In the genomic region with DNA sequence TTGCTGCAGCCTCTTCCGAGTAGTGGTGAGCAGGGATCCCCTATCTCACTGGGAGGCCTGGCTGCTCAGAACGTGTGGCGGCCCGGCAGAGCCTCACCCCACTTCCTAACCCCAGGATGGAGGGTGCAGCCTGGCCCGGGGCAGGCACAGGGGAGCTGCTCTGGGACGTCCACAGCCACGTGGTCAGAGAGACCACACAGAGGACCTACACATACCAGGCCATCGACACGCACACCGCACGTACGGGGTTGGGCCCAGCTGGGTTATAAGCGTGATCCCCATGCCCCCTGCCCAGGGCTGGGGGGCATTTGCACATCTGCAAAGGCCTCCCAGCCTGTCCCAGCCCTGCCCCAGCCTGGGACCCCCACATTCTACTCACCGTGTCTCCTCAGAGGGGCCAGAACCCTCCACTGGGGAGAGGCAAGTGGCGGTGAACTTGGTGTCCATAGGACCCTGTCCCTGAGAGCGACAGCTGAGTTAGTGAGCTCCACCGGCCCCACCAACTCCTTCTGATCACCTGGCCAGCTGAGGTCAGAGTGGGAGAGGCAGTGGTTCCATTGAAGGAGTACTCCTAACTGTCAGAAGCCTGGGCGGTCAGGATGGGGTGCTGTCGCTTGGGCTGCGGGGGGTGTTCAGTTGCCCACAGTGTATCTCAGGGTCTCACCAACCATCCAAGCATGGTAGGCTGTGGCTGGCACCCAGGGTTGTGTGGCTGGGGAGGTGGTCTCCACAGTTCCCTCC, we compare ENCODE assay signal across 18 cellular contexts. TPM values are rescaled to one million over a fixed set of nuclear protein-coding genes. Genes with fewer than 3 reads are reported as not detected.
"Had no signal": no experiment of that assay in that cellular context is flagged by ENCODE, and none has a peak within 500 bp of the region (broad histone marks: within the 10 kb centered on the region; RNA-seq: fewer than 3 reads in every experiment).

No MANE protein-coding gene starts in this region.

- H3K27ac ChIP-seq: colonic mucosa, thoracic aorta had no signal

- H3K27ac Mint-ChIP-seq: activated B cell treated with CpG ODN at 0.5 μM for 24 hours; activated CD4-positive, alpha-beta T cell treated with anti-CD3 and anti-CD28 coated beads, Interleukin-2, amount 10 ng/mL, durations not matched to agents 7 days and 5 days; activated naive CD8-positive, alpha-beta T cell; naive B cell; progenitor cell of endocrine pancreas; stimulated activated naive CD8-positive, alpha-beta T cell treated with anti-CD3 and anti-CD28 coated beads, Interleukin-15, Interleukin-2, amounts not matched to agents 100 ng/mL and 50 ng/mL, for 24 hours; T-helper 1 cell treated with Interleukin-12 subunit alpha and Interleukin-12 subunit beta and Interleukin-4 antibody, amounts not matched to agents 30 μg/mL and 1 μg/mL, for 36 hours had no signal

- FAIRE-seq: bronchial epithelial cell, frontal cortex, keratinocyte had no signal

- H3K36me3 Mint-ChIP-seq: activated naive CD8-positive, alpha-beta T cell; naive B cell had no signal

- DNase-seq: activated B cell treated with CpG ODN at 0.5 μM for 24 hours; activated CD4-positive, alpha-beta T cell treated with anti-CD3 and anti-CD28 coated beads, Interleukin-2, amount 10 ng/mL, durations not matched to agents 7 days and 5 days; activated T-cell treated with anti-CD3 and anti-CD28 coated beads for 4 hours; anterior cingulate cortex; colonic mucosa; effector CD8-positive, alpha-beta T cell; naive B cell; stimulated activated CD4-positive, alpha-beta T cell treated with anti-CD3 and anti-CD28 coated beads, Interleukin-4, amount 100 ng/mL, for 1 hour; stimulated activated CD8-positive, alpha-beta memory T cell treated with anti-CD3 and anti-CD28 coated beads, Interleukin-4, amount 100 ng/mL, for 48 hours had no signal

- H3K9me3 Mint-ChIP-seq: activated B cell treated with CpG ODN at 0.5 μM for 24 hours; activated CD4-positive, alpha-beta T cell treated with anti-CD3 and anti-CD28 coated beads, Interleukin-2, amount 10 ng/mL, durations not matched to agents 7 days and 5 days; naive B cell; stimulated activated naive CD8-positive, alpha-beta T cell treated with anti-CD3 and anti-CD28 coated beads, Interleukin-15, Interleukin-2, amounts not matched to agents 100 ng/mL and 50 ng/mL, for 24 hours; T-helper 1 cell treated with Interleukin-12 subunit alpha and Interleukin-12 subunit beta and Interleukin-4 antibody, amounts not matched to agents 30 μg/mL and 1 μg/mL, for 36 hours had no signal

- H3K4me1 Mint-ChIP-seq: activated B cell treated with CpG ODN at 0.5 μM for 24 hours; activated CD4-positive, alpha-beta T cell treated with anti-CD3 and anti-CD28 coated beads, Interleukin-2, amount 10 ng/mL, durations not matched to agents 7 days and 5 days had no signal

- H3K27me3 Mint-ChIP-seq: activated B cell treated with CpG ODN at 0.5 μM for 24 hours; activated CD4-positive, alpha-beta T cell treated with anti-CD3 and anti-CD28 coated beads, Interleukin-2, amount 10 ng/mL, durations not matched to agents 7 days and 5 days; activated naive CD8-positive, alpha-beta T cell; naive B cell; progenitor cell of endocrine pancreas; stimulated activated naive CD8-positive, alpha-beta T cell treated with anti-CD3 and anti-CD28 coated beads, Interleukin-15, Interleukin-2, amounts not matched to agents 100 ng/mL and 50 ng/mL, for 24 hours had no signal

- H3K4me3 ChIP-seq: colonic mucosa, thoracic aorta had no signal

- H3K36me3 ChIP-seq: colonic mucosa, thoracic aorta had no signal

- H3K9me3 ChIP-seq: colonic mucosa, thoracic aorta had no signal

- H3K4me1 ChIP-seq: colonic mucosa had no signal

- H3K4me3 Mint-ChIP-seq: activated B cell treated with CpG ODN at 0.5 μM for 24 hours; activated CD4-positive, alpha-beta T cell treated with anti-CD3 and anti-CD28 coated beads, Interleukin-2, amount 10 ng/mL, durations not matched to agents 7 days and 5 days; activated naive CD8-positive, alpha-beta T cell; naive B cell; stimulated activated naive CD8-positive, alpha-beta T cell treated with anti-CD3 and anti-CD28 coated beads, Interleukin-15, Interleukin-2, amounts not matched to agents 100 ng/mL and 50 ng/mL, for 24 hours; T-helper 1 cell treated with Interleukin-12 subunit alpha and Interleukin-12 subunit beta and Interleukin-4 antibody, amounts not matched to agents 30 μg/mL and 1 μg/mL, for 36 hours had no signal

RNA-seq across cellular contexts. Expression of a gene that starts 51.2 kb away (rescaled TPM):
- total RNA-seq: activated B cell treated with CpG ODN at 0.5 μM for 24 hours, lung microvascular endothelial cell had no signal
